36 cellular contexts compared by ENCODE assay signal in genomic region chr10:118445535-118445934, GRCh38.
"Had no signal": no experiment of that assay in that cellular context is flagged by ENCODE, and none has a peak within 500 bp of the region (broad histone marks: within the 10 kb centered on the region; RNA-seq: fewer than 3 reads in every experiment).

No MANE protein-coding gene starts in this region.

- DNase-seq: activated B cell treated with CpG ODN at 0.5 μM for 24 hours; activated CD4-positive, alpha-beta memory T cell treated with anti-CD3 and anti-CD28 coated beads for 36 hours; activated CD4-positive, alpha-beta T cell treated with anti-CD3 and anti-CD28 coated beads for 36 hours; activated CD4-positive, alpha-beta T cell treated with anti-CD3 and anti-CD28 coated beads for 48 hours; activated CD4-positive, alpha-beta T cell treated with anti-CD3 and anti-CD28 coated beads, Interleukin-2, amount 50 U/mL, for 1 hour; activated CD4-positive, alpha-beta T cell treated with anti-CD3 and anti-CD28 coated beads, Interleukin-2, amount 50 U/mL, for 4 hours; activated CD4-positive, CD25-positive, alpha-beta regulatory T cell treated with anti-CD3 and anti-CD28 coated beads, Interleukin-2, amount 50 U/mL, for 72 hours; activated CD8-positive, alpha-beta memory T cell treated with anti-CD3 and anti-CD28 coated beads, Interleukin-2, amount 50 U/mL, for 4 hours; activated CD8-positive, alpha-beta T cell treated with anti-CD3 and anti-CD28 coated beads for 36 hours; activated effector memory CD4-positive, alpha-beta T cell treated with anti-CD3 and anti-CD28 coated beads, Interleukin-2, amount 50 U/mL, for 16 hours; activated naive CD4-positive, alpha-beta T cell treated with anti-CD3 and anti-CD28 coated beads, Interleukin-2, amount 10 ng/mL, durations not matched to agents 7 days and 5 days; activated naive CD4-positive, alpha-beta T cell treated with Interleukin-2 at 50 U/mL for 16 hours; activated naive CD8-positive, alpha-beta T cell treated with anti-CD3 and anti-CD28 coated beads, Interleukin-2, amount 10 ng/mL, durations not matched to agents 7 days and 5 days; activated naive CD8-positive, alpha-beta T cell treated with anti-CD3 and anti-CD28 coated beads, Interleukin-2, amount 50 U/mL, for 24 hours; activated T-cell treated with anti-CD3 and anti-CD28 coated beads for 4 hours; activated T-cell treated with anti-CD3 and anti-CD28 coated beads, Interleukin-2, amount 50 U/mL, for 1 hour; activated T-cell treated with anti-CD3 and anti-CD28 coated beads, Interleukin-2, amount 50 U/mL, for 4 hours; activated T-cell treated with anti-CD3 and anti-CD28 coated beads, Interleukin-2, amount 50 U/mL, for 72 hours; amniotic stem cell; aorta; body of pancreas; brain microvascular endothelial cell; central memory CD4-positive, alpha-beta T cell; SW 1271; T-helper 1 cell; T-helper 2 cell; T-helper 9 cell had no signal

- H3K36me3 Mint-ChIP-seq: activated CD4-positive, alpha-beta memory T cell treated with anti-CD3 and anti-CD28 coated beads for 36 hours; activated naive CD4-positive, alpha-beta T cell treated with anti-CD3 and anti-CD28 coated beads, Interleukin-2, amount 10 ng/mL, durations not matched to agents 7 days and 5 days; activated naive CD4-positive, alpha-beta T cell treated with anti-CD3 and anti-CD28 coated beads, Interleukin-2, amount 50 U/mL, for 24 hours; activated naive CD8-positive, alpha-beta T cell; activated naive CD8-positive, alpha-beta T cell treated with anti-CD3 and anti-CD28 coated beads, Interleukin-2, amount 10 ng/mL, durations not matched to agents 7 days and 5 days had no signal

- H3K27me3 ChIP-seq: body of pancreas, brain microvascular endothelial cell had no signal

- H3K4me1 Mint-ChIP-seq: activated B cell treated with CpG ODN at 0.5 μM for 24 hours; activated CD4-positive, alpha-beta T cell treated with anti-CD3 and anti-CD28 coated beads for 36 hours; activated naive CD4-positive, alpha-beta T cell treated with anti-CD3 and anti-CD28 coated beads, Interleukin-2, amount 10 ng/mL, durations not matched to agents 7 days and 5 days; activated naive CD4-positive, alpha-beta T cell treated with anti-CD3 and anti-CD28 coated beads, Interleukin-2, amount 50 U/mL, for 24 hours; activated naive CD8-positive, alpha-beta T cell treated with anti-CD3 and anti-CD28 coated beads, Interleukin-2, amount 10 ng/mL, durations not matched to agents 7 days and 5 days; activated naive CD8-positive, alpha-beta T cell treated with anti-CD3 and anti-CD28 coated beads, Interleukin-2, amount 50 U/mL, for 24 hours; activated T-helper 17 cell treated with anti-CD3 and anti-CD28 coated beads, Interleukin-2, amount 50 U/mL, for 72 hours had no signal

- H3K27ac Mint-ChIP-seq: activated B cell treated with CpG ODN at 0.5 μM for 24 hours; activated CD4-positive, alpha-beta memory T cell treated with anti-CD3 and anti-CD28 coated beads for 36 hours; activated CD4-positive, alpha-beta T cell treated with anti-CD3 and anti-CD28 coated beads for 36 hours; activated CD8-positive, alpha-beta T cell treated with anti-CD3 and anti-CD28 coated beads for 36 hours; activated naive CD4-positive, alpha-beta T cell treated with anti-CD3 and anti-CD28 coated beads, Interleukin-2, amount 10 ng/mL, durations not matched to agents 7 days and 5 days; activated naive CD4-positive, alpha-beta T cell treated with anti-CD3 and anti-CD28 coated beads, Interleukin-2, amount 50 U/mL, for 24 hours; activated naive CD8-positive, alpha-beta T cell; activated naive CD8-positive, alpha-beta T cell treated with anti-CD3 and anti-CD28 coated beads, Interleukin-2, amount 10 ng/mL, durations not matched to agents 7 days and 5 days; activated naive CD8-positive, alpha-beta T cell treated with anti-CD3 and anti-CD28 coated beads, Interleukin-2, amount 50 U/mL, for 24 hours; activated T-cell treated with anti-CD3 and anti-CD28 coated beads, Interleukin-2, amount 50 U/mL, for 72 hours; activated T-helper 1 cell treated with anti-CD3 and anti-CD28 coated beads, Interleukin-12 subunit alpha, Interleukin-12 subunit beta, Interleukin-2, Interleukin-4 antibody, amounts not matched to agents 30 ng/mL and 10 ng/mL and 1 ng/mL, durations not matched to agents 14 hours and 24 hours and 36 hours; activated T-helper 17 cell treated with anti-CD3 and anti-CD28 coated beads, Interleukin-2, amount 50 U/mL, for 72 hours; T-helper 1 cell treated with Interleukin-12 subunit alpha and Interleukin-12 subunit beta and Interleukin-4 antibody, amounts not matched to agents 30 μg/mL and 1 μg/mL, for 36 hours; T-helper 2 cell treated with Interferon-gamma antibody and Interleukin-4, amounts not matched to agents 5 μg/mL and 100 μg/mL, for 36 hours had no signal

- H3K27ac ChIP-seq: body of pancreas, brain microvascular endothelial cell, breast epithelium, cardiac muscle cell, VCaP had no signal

- H3K4me3 ChIP-seq: body of pancreas, breast epithelium, cardiac muscle cell had no signal

- H3K9me3 ChIP-seq: body of pancreas, breast epithelium had no signal

- H3K9me3 Mint-ChIP-seq: activated B cell treated with CpG ODN at 0.5 μM for 24 hours; activated CD4-positive, alpha-beta memory T cell treated with anti-CD3 and anti-CD28 coated beads for 36 hours; activated CD8-positive, alpha-beta T cell treated with anti-CD3 and anti-CD28 coated beads for 36 hours; activated naive CD4-positive, alpha-beta T cell treated with anti-CD3 and anti-CD28 coated beads, Interleukin-2, amount 10 ng/mL, durations not matched to agents 7 days and 5 days; activated naive CD4-positive, alpha-beta T cell treated with anti-CD3 and anti-CD28 coated beads, Interleukin-2, amount 50 U/mL, for 24 hours; activated naive CD8-positive, alpha-beta T cell treated with anti-CD3 and anti-CD28 coated beads, Interleukin-2, amount 10 ng/mL, durations not matched to agents 7 days and 5 days; activated naive CD8-positive, alpha-beta T cell treated with anti-CD3 and anti-CD28 coated beads, Interleukin-2, amount 50 U/mL, for 24 hours; activated T-cell treated with anti-CD3 and anti-CD28 coated beads, Interleukin-2, amount 50 U/mL, for 4 hours; activated T-cell treated with anti-CD3 and anti-CD28 coated beads, Interleukin-2, amount 50 U/mL, for 72 hours; activated T-helper 1 cell treated with anti-CD3 and anti-CD28 coated beads, Interleukin-12 subunit alpha, Interleukin-12 subunit beta, Interleukin-2, Interleukin-4 antibody, amounts not matched to agents 30 ng/mL and 10 ng/mL and 1 ng/mL, durations not matched to agents 14 hours and 24 hours and 36 hours; activated T-helper 17 cell treated with anti-CD3 and anti-CD28 coated beads, Interleukin-2, amount 50 U/mL, for 72 hours; T-helper 1 cell treated with Interleukin-12 subunit alpha and Interleukin-12 subunit beta and Interleukin-4 antibody, amounts not matched to agents 30 μg/mL and 1 μg/mL, for 36 hours; T-helper 2 cell treated with Interferon-gamma antibody and Interleukin-4, amounts not matched to agents 5 μg/mL and 100 μg/mL, for 36 hours had no signal

- H3K4me3 Mint-ChIP-seq: activated B cell treated with CpG ODN at 0.5 μM for 24 hours; activated CD4-positive, alpha-beta memory T cell treated with anti-CD3 and anti-CD28 coated beads for 36 hours; activated CD4-positive, alpha-beta T cell treated with anti-CD3 and anti-CD28 coated beads for 36 hours; activated CD8-positive, alpha-beta T cell treated with anti-CD3 and anti-CD28 coated beads for 36 hours; activated naive CD4-positive, alpha-beta T cell treated with anti-CD3 and anti-CD28 coated beads, Interleukin-2, amount 10 ng/mL, durations not matched to agents 7 days and 5 days; activated naive CD4-positive, alpha-beta T cell treated with anti-CD3 and anti-CD28 coated beads, Interleukin-2, amount 50 U/mL, for 24 hours; activated naive CD8-positive, alpha-beta T cell; activated naive CD8-positive, alpha-beta T cell treated with anti-CD3 and anti-CD28 coated beads, Interleukin-2, amount 10 ng/mL, durations not matched to agents 7 days and 5 days; activated naive CD8-positive, alpha-beta T cell treated with anti-CD3 and anti-CD28 coated beads, Interleukin-2, amount 50 U/mL, for 24 hours; activated T-cell treated with anti-CD3 and anti-CD28 coated beads, Interleukin-2, amount 50 U/mL, for 4 hours; activated T-cell treated with anti-CD3 and anti-CD28 coated beads, Interleukin-2, amount 50 U/mL, for 72 hours; activated T-helper 1 cell treated with anti-CD3 and anti-CD28 coated beads, Interleukin-12 subunit alpha, Interleukin-12 subunit beta, Interleukin-2, Interleukin-4 antibody, amounts not matched to agents 30 ng/mL and 10 ng/mL and 1 ng/mL, durations not matched to agents 14 hours and 24 hours and 36 hours; activated T-helper 17 cell treated with anti-CD3 and anti-CD28 coated beads, Interleukin-2, amount 50 U/mL, for 72 hours; T-helper 1 cell treated with Interleukin-12 subunit alpha and Interleukin-12 subunit beta and Interleukin-4 antibody, amounts not matched to agents 30 μg/mL and 1 μg/mL, for 36 hours; T-helper 2 cell treated with Interferon-gamma antibody and Interleukin-4, amounts not matched to agents 5 μg/mL and 100 μg/mL, for 36 hours had no signal

- H3K4me1 ChIP-seq: body of pancreas, breast epithelium had no signal

- H3K36me3 ChIP-seq: brain microvascular endothelial cell, breast epithelium, cardiac muscle cell had no signal
